Comparison of ENCODE assay signal across 12 cellular contexts in genomic region chr1:75671708-75672107, GRCh38.
"Had no signal": no experiment of that assay in that cellular context is flagged by ENCODE, and none has a peak within 500 bp of the region (broad histone marks: within the 10 kb centered on the region; RNA-seq: fewer than 3 reads in every experiment).

No MANE protein-coding gene starts in this region.

- H3K4me3 ChIP-seq: left lung, testis had no signal

- ATAC-seq: activated T-cell treated with anti-CD3 and anti-CD28 coated beads, Interleukin-2, amount 50 U/mL, for 72 hours; stimulated activated naive CD8-positive, alpha-beta T cell treated with anti-CD3 and anti-CD28 coated beads, Interleukin-15, amount 100 ng/mL, for 72 hours had no signal

- H3K9me3 ChIP-seq: left lung, testis had no signal

- DNase-seq: activated CD4-positive, alpha-beta memory T cell treated with anti-CD3 and anti-CD28 coated beads for 36 hours; activated CD8-positive, alpha-beta memory T cell treated with anti-CD3 and anti-CD28 coated beads, Interleukin-2, amount 50 U/mL, for 4 hours; activated T-cell treated with anti-CD3 and anti-CD28 coated beads, Interleukin-2, amount 50 U/mL, for 72 hours; aorta; foreskin keratinocyte; islet precursor cell; left lung; stimulated activated CD4-positive, alpha-beta T cell treated with anti-CD3 and anti-CD28 coated beads, Interleukin-4, amount 100 ng/mL, for 1 hour; stimulated activated CD8-positive, alpha-beta memory T cell treated with anti-CD3 and anti-CD28 coated beads, Interleukin-4, amount 100 ng/mL, for 48 hours; stimulated activated naive CD8-positive, alpha-beta T cell treated with anti-CD3 and anti-CD28 coated beads, Interleukin-15, amount 100 ng/mL, for 72 hours; T1000; testis had no signal

- H3K27ac ChIP-seq: foreskin keratinocyte, left lung, testis had no signal

- H3K27me3 ChIP-seq: foreskin keratinocyte, left lung, testis had no signal

- H3K4me1 ChIP-seq: foreskin keratinocyte, left lung, testis had no signal

- H3K36me3 ChIP-seq: left lung had no signal
